28 cellular contexts compared by ENCODE assay signal in the genomic region with DNA sequence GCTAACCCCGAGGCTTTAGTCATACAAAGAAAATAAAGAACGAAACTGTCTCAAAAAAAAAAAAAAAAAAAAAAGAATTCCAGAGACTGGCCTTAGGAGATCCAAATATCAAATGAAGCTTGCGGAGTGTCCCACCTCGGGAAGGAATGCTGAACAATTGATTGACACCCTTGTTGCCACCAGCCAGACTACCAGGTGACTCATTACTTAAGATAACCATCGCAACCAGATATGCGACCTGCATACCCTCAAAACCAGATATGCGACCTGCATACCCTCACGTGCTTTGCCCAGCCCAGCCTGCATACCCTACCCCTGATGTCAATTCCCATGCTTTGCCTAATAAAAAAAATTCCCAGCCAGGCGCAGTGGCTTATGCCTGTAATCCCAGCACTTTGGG. TPM values are rescaled to one million over a fixed set of nuclear protein-coding genes. Genes with fewer than 3 reads are reported as not detected.
DNase-seq lines count a peak whose midpoint lies in the region; ATAC-seq and TF ChIP-seq lines count a peak whose summit lies in the region.
"Had no signal": no experiment of that assay in that cellular context is flagged by ENCODE, and none has a peak within 500 bp of the region (broad histone marks: within the 10 kb centered on the region; RNA-seq: fewer than 3 reads in every experiment).

No MANE protein-coding gene starts in this region.

- H3K9me3 ChIP-seq in WERI-Rb-1 (ENCODE audit: severe bottlenecking) (no peaks in the 10 kb centered on the region), Karpas-422 (ENCODE audit: low read length) (no peaks in the 10 kb centered on the region)
- H3K9me3 ChIP-seq: HAP-1, thoracic aorta had no signal

- no peaks in the 10 kb centered on the region for H3K27me3 ChIP-seq in WERI-Rb-1 (ENCODE audit: insufficient read depth, low read depth, severe bottlenecking)
- H3K27me3 ChIP-seq in Karpas-422 (ENCODE audit: low read length), result no peaks in the 10 kb centered on the region
- H3K27me3 ChIP-seq: neural progenitor cell had no signal

- DNase-seq in A172 (ENCODE audit: low spot score) (peak; percentile 93), chondrocyte (ENCODE audit: low spot score) (no peak), WERI-Rb-1 (no peak), Karpas-422 (no peak), HFFc6 (no peak)
- no peak for DNase-seq in activated CD8-positive, alpha-beta memory T cell treated with anti-CD3 and anti-CD28 coated beads, Interleukin-2, amount 10 ng/mL, durations not matched to agents 7 days and 5 days
- DNase-seq: activated CD4-positive, CD25-positive, alpha-beta regulatory T cell; activated CD8-positive, alpha-beta memory T cell treated with anti-CD3 and anti-CD28 coated beads for 24 hours; GF-D8; kidney; MV-4-11; NCI-H187; NCI-H82; OCI-M1; stimulated activated CD4-positive, alpha-beta T cell treated with anti-CD3 and anti-CD28 coated beads, Interleukin-15, amount 100 ng/mL, for 24 hours had no signal

- no peaks in the 10 kb centered on the region for H3K9me2 ChIP-seq in Karpas-422 (replicated peaks; ENCODE audit: insufficient read depth, low read length)

- peak overlapping the region; percentile 66 for H3K27ac Mint-ChIP-seq in chondrocyte (ENCODE audit: unreplicated experiment)
- no peak overlapping the region for H3K27ac Mint-ChIP-seq in nephron
- no peak overlapping the region; the same call in 1 of the 2 replicates for H3K27ac Mint-ChIP-seq in HFFc6
- no peak overlapping the region for H3K27ac Mint-ChIP-seq in activated CD8-positive, alpha-beta memory T cell treated with anti-CD3 and anti-CD28 coated beads, Interleukin-2, amount 10 ng/mL, durations not matched to agents 7 days and 5 days
- H3K27ac Mint-ChIP-seq: activated naive CD8-positive, alpha-beta T cell; memory B cell; neural progenitor cell; stimulated activated effector memory CD8-positive, alpha-beta T cell treated with anti-CD3 and anti-CD28 coated beads, Interleukin-12 subunit alpha, Interleukin-12 subunit beta, amount 100 ng/mL, for 72 hours; T-helper 2 cell treated with Interferon-gamma antibody and Interleukin-4, amounts not matched to agents 5 μg/mL and 100 μg/mL, for 36 hours had no signal

- H3K4me3 ChIP-seq in WERI-Rb-1 (ENCODE audit: low read depth, low read length) (no peak overlapping the region), Karpas-422 (ENCODE audit: low read length) (no peak overlapping the region)
- H3K4me3 ChIP-seq: HAP-1, neural progenitor cell, thoracic aorta had no signal

- H3K36me3 ChIP-seq in WERI-Rb-1, result peaks cover 27% of the 10 kb centered on the region
- peaks cover 16% of the 10 kb centered on the region; the same call in 1 of the 2 replicates for H3K36me3 ChIP-seq in Karpas-422 (ENCODE audit: insufficient read depth, low read length)
- H3K36me3 ChIP-seq: neural progenitor cell, thoracic aorta had no signal

- TF ChIP-seq CTCF in chondrocyte (IDR thresholded peaks at IDR 0.05), result no peak
- no peak for TF ChIP-seq CTCF in nephron (IDR thresholded peaks at IDR 0.05; ENCODE audit: unreplicated experiment in 3 of 3)
- TF ChIP-seq CTCF in WERI-Rb-1 (IDR thresholded peaks at IDR 0.05; ENCODE audit: low read depth, low read length), result no peak
- TF ChIP-seq CTCF in HFFc6 (IDR thresholded peaks at IDR 0.05), result no peak

- CTCF ChIA-PET in activated CD8-positive, alpha-beta memory T cell treated with anti-CD3 and anti-CD28 coated beads, Interleukin-2, amount 10 ng/mL, durations not matched to agents 7 days and 5 days (lab: Charles Lee), result interaction anchor here (1.1 to 2.5 kb wide), 2 partner anchors 11 to 114 kb away, joined by 3 to 9 read pairs; no protein-coding TSS in a partner anchor

- peaks cover 19% of the 10 kb centered on the region for H3K4me1 Mint-ChIP-seq in chondrocyte (ENCODE audit: low read depth)
- H3K4me1 Mint-ChIP-seq in nephron, result peaks cover 15% of the 10 kb centered on the region
- H3K4me1 Mint-ChIP-seq in HFFc6 (ENCODE audit: low read depth), result peaks cover 17% of the 10 kb centered on the region
- peaks cover 17% of the 10 kb centered on the region for H3K4me1 Mint-ChIP-seq in activated CD8-positive, alpha-beta memory T cell treated with anti-CD3 and anti-CD28 coated beads, Interleukin-2, amount 10 ng/mL, durations not matched to agents 7 days and 5 days

- ATAC-seq in activated CD8-positive, alpha-beta memory T cell treated with anti-CD3 and anti-CD28 coated beads, Interleukin-2, amount 10 ng/mL, durations not matched to agents 7 days and 5 days, result no peak
- ATAC-seq: stimulated activated effector memory CD8-positive, alpha-beta T cell treated with anti-CD3 and anti-CD28 coated beads, Interleukin-12 subunit alpha, Interleukin-12 subunit beta, amount 100 ng/mL, for 72 hours had no signal

- H3K9ac ChIP-seq in Karpas-422 (ENCODE audit: low read length), result no peak overlapping the region
- H3K9ac ChIP-seq: neural progenitor cell had no signal

- no peak overlapping the region for H3K27ac ChIP-seq in WERI-Rb-1
- no peak overlapping the region for H3K27ac ChIP-seq in Karpas-422 (ENCODE audit: low read length)
- H3K27ac ChIP-seq: 22Rv1, neural progenitor cell, thoracic aorta had no signal

- H3K4me2 ChIP-seq in Karpas-422 (ENCODE audit: low read depth, low read length, poor library complexity, severe bottlenecking), result no peak overlapping the region
- H3K4me2 ChIP-seq: neural progenitor cell had no signal

- peak; percentile 60; the same call in 1 of the 2 replicates for TF ChIP-seq EP300 in Ishikawa (IDR thresholded peaks at IDR 0.05; ENCODE audit: borderline replicate concordance)

- peaks cover 17% of the 10 kb centered on the region for H3K79me2 ChIP-seq in Karpas-422 (ENCODE audit: low read length)

- H3K36me3 Mint-ChIP-seq in chondrocyte (ENCODE audit: low read depth), result peaks cover 2% of the 10 kb centered on the region
- H3K36me3 Mint-ChIP-seq in nephron (ENCODE audit: low read depth), result peaks cover 11% of the 10 kb centered on the region
- peaks cover 16% of the 10 kb centered on the region; the same call in 1 of the 2 replicates for H3K36me3 Mint-ChIP-seq in HFFc6 (ENCODE audit: low read depth)
- peaks cover 12% of the 10 kb centered on the region for H3K36me3 Mint-ChIP-seq in activated CD8-positive, alpha-beta memory T cell treated with anti-CD3 and anti-CD28 coated beads, Interleukin-2, amount 10 ng/mL, durations not matched to agents 7 days and 5 days
- H3K36me3 Mint-ChIP-seq: activated naive CD8-positive, alpha-beta T cell had no signal

- H3K9me3 Mint-ChIP-seq in chondrocyte (ENCODE audit: low read depth) (no peaks in the 10 kb centered on the region), nephron (no peaks in the 10 kb centered on the region), HFFc6 (no peaks in the 10 kb centered on the region)
- H3K9me3 Mint-ChIP-seq in activated CD8-positive, alpha-beta memory T cell treated with anti-CD3 and anti-CD28 coated beads, Interleukin-2, amount 10 ng/mL, durations not matched to agents 7 days and 5 days (ENCODE audit: low read depth), result no peaks in the 10 kb centered on the region
- H3K9me3 Mint-ChIP-seq: brain; memory B cell; neural progenitor cell; stimulated activated effector memory CD8-positive, alpha-beta T cell treated with anti-CD3 and anti-CD28 coated beads, Interleukin-12 subunit alpha, Interleukin-12 subunit beta, amount 100 ng/mL, for 72 hours; T-helper 2 cell treated with Interferon-gamma antibody and Interleukin-4, amounts not matched to agents 5 μg/mL and 100 μg/mL, for 36 hours had no signal

- peaks cover 21% of the 10 kb centered on the region for H3K4me1 ChIP-seq in Karpas-422 (ENCODE audit: low read length)

- no peak for TF ChIP-seq RAD21 in Ishikawa (IDR thresholded peaks at IDR 0.05; ENCODE audit: low read depth)

- no peaks in the 10 kb centered on the region; the same call in 1 of the 2 replicates for H4K20me1 ChIP-seq in Karpas-422 (ENCODE audit: insufficient read depth, low read depth, low read length)

- H2AFZ ChIP-seq in Karpas-422 (ENCODE audit: low read length), result no peak overlapping the region
- H2AFZ ChIP-seq: neural progenitor cell had no signal

- H3K4me3 Mint-ChIP-seq in chondrocyte (ENCODE audit: unreplicated experiment), result no peak overlapping the region
- H3K4me3 Mint-ChIP-seq in nephron, result peak overlapping the region in 2 of 3 experiments; percentile 40 to 51
- H3K4me3 Mint-ChIP-seq in HFFc6, result no peak overlapping the region; the same call in 1 of the 2 replicates
- H3K4me3 Mint-ChIP-seq in activated CD8-positive, alpha-beta memory T cell treated with anti-CD3 and anti-CD28 coated beads, Interleukin-2, amount 10 ng/mL, durations not matched to agents 7 days and 5 days, result no peak overlapping the region
- H3K4me3 Mint-ChIP-seq: activated naive CD8-positive, alpha-beta T cell; memory B cell; neural progenitor cell; stimulated activated effector memory CD8-positive, alpha-beta T cell treated with anti-CD3 and anti-CD28 coated beads, Interleukin-12 subunit alpha, Interleukin-12 subunit beta, amount 100 ng/mL, for 72 hours; T-helper 2 cell treated with Interferon-gamma antibody and Interleukin-4, amounts not matched to agents 5 μg/mL and 100 μg/mL, for 36 hours had no signal

- H3K27me3 Mint-ChIP-seq in chondrocyte (ENCODE audit: low read depth) (no peaks in the 10 kb centered on the region), nephron (ENCODE audit: low read depth) (no peaks in the 10 kb centered on the region), HFFc6 (ENCODE audit: insufficient read depth) (peaks cover 4% of the 10 kb centered on the region; the same call in 1 of the 2 replicates)
- no peaks in the 10 kb centered on the region for H3K27me3 Mint-ChIP-seq in activated CD8-positive, alpha-beta memory T cell treated with anti-CD3 and anti-CD28 coated beads, Interleukin-2, amount 10 ng/mL, durations not matched to agents 7 days and 5 days
- H3K27me3 Mint-ChIP-seq: activated naive CD8-positive, alpha-beta T cell; memory B cell had no signal

RNA-seq across cellular contexts. Expression of a gene that starts 2.7 kb away (rescaled TPM):
- total RNA-seq in A172 (2014; rRNA removed; shearing (Covaris generic)), result 27.1 and 33.5 TPM in 2 replicates
- total RNA-seq in chondrocyte, result 23.2 to 25.5 TPM (median 25.3 TPM) in 3 replicates
- 42.7 and 75.4 TPM in 2 replicates for total RNA-seq in Karpas-422 (2014; rRNA removed; shearing (Covaris generic); ENCODE audit: low replicate concordance)
- 10 to 100 TPM; 18.8 to 24.7 (median 20.4) TPM for total RNA-seq in HFFc6 (2021; fragmentation: NEBNext Ultra II Directional; extraction: Animal tissue kit (Norgen Biotek cat#: 25700))
- 10 to 100 TPM; 22.2 to 34.5 TPM for total RNA-seq in activated CD8-positive, alpha-beta memory T cell treated with anti-CD3 and anti-CD28 coated beads, Interleukin-2, amount 10 ng/mL, durations not matched to agents 7 days and 5 days

RNA-seq across cellular contexts. Expression of a gene that starts 37.2 kb away (rescaled TPM):
- not detected in 2 replicates for total RNA-seq in A172 (2014; rRNA removed; shearing (Covaris generic))
- not detected in 3 replicates for total RNA-seq in chondrocyte
- total RNA-seq in Karpas-422 (2014; rRNA removed; shearing (Covaris generic); ENCODE audit: low replicate concordance), result not detected in 2 replicates
- total RNA-seq in HFFc6 (2021; fragmentation: NEBNext Ultra II Directional; extraction: Animal tissue kit (Norgen Biotek cat#: 25700)), result not detected
- total RNA-seq in activated CD8-positive, alpha-beta memory T cell treated with anti-CD3 and anti-CD28 coated beads, Interleukin-2, amount 10 ng/mL, durations not matched to agents 7 days and 5 days, result not detected
- total RNA-seq: fibroblast of villous mesenchyme, kidney, pulmonary artery endothelial cell, thoracic aorta had no signal

RNA-seq across cellular contexts. Expression of a gene that starts 39.9 kb away (rescaled TPM):
- total RNA-seq in A172 (2014; rRNA removed; shearing (Covaris generic)), result 67.6 and 77.9 TPM in 2 replicates
- total RNA-seq in chondrocyte, result 47.4 to 55.1 TPM (median 54.0 TPM) in 3 replicates
- total RNA-seq in Karpas-422 (2014; rRNA removed; shearing (Covaris generic); ENCODE audit: low replicate concordance), result 2.8 and 7.8 TPM in 2 replicates
- total RNA-seq in HFFc6 (2021; fragmentation: NEBNext Ultra II Directional; extraction: Animal tissue kit (Norgen Biotek cat#: 25700)), result 10 to 100 TPM; 49.4 to 72.5 (median 54.9) TPM
- 10 to 100 TPM; 58.1 to 73.7 TPM for total RNA-seq in activated CD8-positive, alpha-beta memory T cell treated with anti-CD3 and anti-CD28 coated beads, Interleukin-2, amount 10 ng/mL, durations not matched to agents 7 days and 5 days

Comparison
In these comparisons a context has a peak if more than half of its experiments do, and no peak if none do; other contexts are left out.
1. H3K4me3 Mint-ChIP-seq: peak in nephron (2 of 3); none in chondrocyte (single experiment), HFFc6 (single experiment) and activated CD8-positive, alpha-beta memory T cell treated with anti-CD3 and anti-CD28 coated beads, Interleukin-2, amount 10 ng/mL, durations not matched to agents 7 days and 5 days (single experiment).